Comparison of ENCODE assay signal across 14 cellular contexts in the genomic region with DNA sequence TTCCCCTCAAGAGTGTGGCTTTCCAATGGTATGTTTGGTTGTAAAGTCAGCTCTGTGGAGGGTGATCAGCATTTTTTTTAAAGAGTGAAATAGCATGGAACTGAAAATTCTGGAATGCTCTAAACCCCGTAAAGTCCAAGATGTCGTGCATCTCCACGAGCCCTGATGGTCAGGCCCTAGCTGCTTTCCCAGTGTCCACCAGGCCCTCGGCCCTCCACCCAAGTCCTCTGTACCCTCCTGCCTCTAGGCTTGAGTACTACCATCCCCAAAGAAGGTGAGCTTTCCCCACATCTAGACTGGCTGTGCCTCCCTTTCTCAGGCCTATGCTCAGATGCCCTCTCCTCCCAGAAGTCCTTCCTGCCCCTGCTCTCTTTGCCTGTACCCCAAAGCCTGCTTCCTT.
"Had no signal": no experiment of that assay in that cellular context is flagged by ENCODE, and none has a peak within 500 bp of the region (broad histone marks: within the 10 kb centered on the region; RNA-seq: fewer than 3 reads in every experiment).

No MANE protein-coding gene starts in this region.

- H3K4me3 ChIP-seq: body of pancreas, vagina had no signal

- H3K9me3 Mint-ChIP-seq: activated naive CD4-positive, alpha-beta T cell treated with anti-CD3 and anti-CD28 coated beads, Interleukin-2, amount 50 U/mL, for 72 hours; activated T-helper 2 cell treated with anti-CD3 and anti-CD28 coated beads, Interferon-gamma antibody, Interleukin-2, Interleukin-4, amounts not matched to agents 10 μg/mL and 5 μg/mL and 100 μg/mL, durations not matched to agents 14 hours and 24 hours and 36 hours; central memory CD8-positive, alpha-beta T cell; dendritic cell treated with granulocyte-macrophage colony-stimulating factor and Interleukin-4, amounts not matched to agents 40 ng/mL and 50 ng/mL, for 4 days; effector memory CD8-positive, alpha-beta T cell; nephron progenitor cell; stimulated activated naive B cell treated with anti-CD40 and anti-IgM and Interleukin-4, amounts not matched to agents 10 μg/mL and 1 μg/mL and 100 μg/mL, for 72 hours had no signal

- H3K27ac ChIP-seq: body of pancreas, epithelial cell of prostate, vagina had no signal

- H3K27me3 ChIP-seq: body of pancreas, vagina had no signal

- H3K36me3 ChIP-seq: vagina had no signal

- H3K9me3 ChIP-seq: body of pancreas, vagina had no signal

- H3K27ac Mint-ChIP-seq: activated T-helper 2 cell treated with anti-CD3 and anti-CD28 coated beads, Interferon-gamma antibody, Interleukin-2, Interleukin-4, amounts not matched to agents 10 μg/mL and 5 μg/mL and 100 μg/mL, durations not matched to agents 14 hours and 24 hours and 36 hours; dendritic cell treated with granulocyte-macrophage colony-stimulating factor and Interleukin-4, amounts not matched to agents 40 ng/mL and 50 ng/mL, for 4 days; effector memory CD8-positive, alpha-beta T cell; nephron progenitor cell; stimulated activated naive B cell treated with anti-CD40 and anti-IgM and Interleukin-4, amounts not matched to agents 10 μg/mL and 1 μg/mL and 100 μg/mL, for 72 hours had no signal

- H3K4me1 Mint-ChIP-seq: central memory CD8-positive, alpha-beta T cell; nephron progenitor cell; stimulated activated naive B cell treated with anti-CD40 and anti-IgM and Interleukin-4, amounts not matched to agents 10 μg/mL and 1 μg/mL and 100 μg/mL, for 72 hours had no signal

- DNase-seq: amniotic stem cell; body of pancreas; effector memory CD8-positive, alpha-beta T cell; hypothalamus; left colon; nephron progenitor cell; stimulated activated CD4-positive, alpha-beta T cell treated with anti-CD3 and anti-CD28 coated beads, Interleukin-1b, Interleukin-23, amount 100 ng/mL, for 48 hours; stimulated activated naive B cell treated with anti-CD40 and anti-IgM and Interleukin-4, amounts not matched to agents 10 μg/mL and 1 μg/mL and 100 μg/mL, for 72 hours had no signal

- H3K36me3 Mint-ChIP-seq: activated naive CD4-positive, alpha-beta T cell treated with anti-CD3 and anti-CD28 coated beads, Interleukin-2, amount 50 U/mL, for 72 hours; stimulated activated naive B cell treated with anti-CD40 and anti-IgM and Interleukin-4, amounts not matched to agents 10 μg/mL and 1 μg/mL and 100 μg/mL, for 72 hours had no signal

- H3K27me3 Mint-ChIP-seq: central memory CD8-positive, alpha-beta T cell; effector memory CD8-positive, alpha-beta T cell had no signal

- ATAC-seq: activated naive CD4-positive, alpha-beta T cell treated with anti-CD3 and anti-CD28 coated beads, Interleukin-2, amount 50 U/mL, for 72 hours; body of pancreas; effector memory CD8-positive, alpha-beta T cell; left colon; stimulated activated naive B cell treated with anti-CD40 and anti-IgM and Interleukin-4, amounts not matched to agents 10 μg/mL and 1 μg/mL and 100 μg/mL, for 72 hours had no signal

- H3K4me3 Mint-ChIP-seq: central memory CD8-positive, alpha-beta T cell; dendritic cell treated with granulocyte-macrophage colony-stimulating factor and Interleukin-4, amounts not matched to agents 40 ng/mL and 50 ng/mL, for 4 days; effector memory CD8-positive, alpha-beta T cell; nephron progenitor cell; stimulated activated naive B cell treated with anti-CD40 and anti-IgM and Interleukin-4, amounts not matched to agents 10 μg/mL and 1 μg/mL and 100 μg/mL, for 72 hours had no signal
